In the genomic region with DNA sequence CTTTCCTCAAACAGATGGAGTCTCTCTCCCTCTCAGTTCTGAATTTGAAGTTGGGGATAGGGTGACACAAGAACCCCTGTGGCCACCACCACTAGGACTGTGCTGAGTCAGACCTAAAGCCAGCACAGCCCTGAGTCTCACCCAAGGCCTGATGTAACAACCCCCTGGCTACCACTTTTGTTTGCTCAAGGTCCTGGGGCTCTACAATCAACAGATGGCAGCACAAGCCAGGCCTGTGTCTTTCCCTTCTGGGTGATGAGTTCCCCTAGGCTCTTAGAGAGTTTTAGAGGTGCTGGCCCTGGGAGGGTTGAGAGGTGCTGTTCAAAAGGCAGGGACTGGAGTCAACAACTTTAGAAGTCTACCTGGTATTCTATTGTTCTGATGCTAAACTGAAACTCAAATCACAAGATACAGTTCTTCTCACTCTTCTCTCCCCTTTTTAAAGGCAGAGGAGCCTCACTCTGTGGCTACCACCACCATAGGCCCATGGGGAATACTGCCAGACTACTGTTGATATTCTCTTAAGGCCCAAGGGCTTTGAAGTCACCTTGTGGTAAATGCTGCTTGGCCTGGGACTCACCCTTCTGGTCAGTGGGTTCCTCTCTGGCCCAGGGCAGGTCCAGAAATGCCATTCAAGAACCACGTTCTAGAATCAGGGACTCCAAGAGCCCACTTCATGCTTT, we compare ENCODE assay signal across 10 cellular contexts. TPM values are rescaled to one million over a fixed set of nuclear protein-coding genes. Genes with fewer than 3 reads are reported as not detected.
DNase-seq lines count a peak whose midpoint lies in the region; ATAC-seq and TF ChIP-seq lines count a peak whose summit lies in the region.
"Had no signal": no experiment of that assay in that cellular context is flagged by ENCODE, and none has a peak within 500 bp of the region (broad histone marks: within the 10 kb centered on the region; RNA-seq: fewer than 3 reads in every experiment).

No MANE protein-coding gene starts in this region.

- CTCF ChIA-PET in PC-9 (lab: Charles Lee) = no interaction called here

- no TSS peak for BruUV-seq in PC-9 (replicated peaks; lab: Mats Ljungman, UMichigan)

- no peaks in the 10 kb centered on the region for H4K20me1 ChIP-seq in PC-9 (ENCODE audit: insufficient read depth)

- DNase-seq in activated T-cell treated with anti-CD3 and anti-CD28 coated beads, Interleukin-2, amount 50 U/mL, for 72 hours = peak; percentile 33 to 35
- no peak for DNase-seq in activated T-cell treated with anti-CD3 and anti-CD28 coated beads, Interleukin-2, amount 50 U/mL, for 1 hour
- DNase-seq in PC-9 (peak; percentile 9 to 69), nephron progenitor cell (no peak), NCI-H2107 (lab: John Stamatoyannopoulos, UW) (no peak), KG1 (lab: John Stamatoyannopoulos, UW) (no peak), dermis blood vessel endothelial cell (no peak)

- ATAC-seq in activated T-cell treated with anti-CD3 and anti-CD28 coated beads, Interleukin-2, amount 50 U/mL, for 72 hours (replicated peaks in 1 of 2) = peak; percentile 90 to 92
- peak; percentile 67 for ATAC-seq in HG02840 (IDR thresholded peaks at IDR 0.05; ENCODE audit: low FRiP score, unreplicated experiment)

- H3K9me2 ChIP-seq in PC-9 (ENCODE audit: insufficient read depth) = no peaks in the 10 kb centered on the region; the same call in 1 of the 2 replicates

- POLR2A ChIA-PET in PC-9 (lab: Charles Lee; ENCODE audit: unreplicated experiment) = no interaction called here

- peaks cover 5% of the 10 kb centered on the region in 2 donors for H3K9me3 Mint-ChIP-seq in activated T-cell treated with anti-CD3 and anti-CD28 coated beads, Interleukin-2, amount 50 U/mL, for 72 hours
- peaks cover 33% of the 10 kb centered on the region for H3K9me3 Mint-ChIP-seq in nephron progenitor cell

- no peak overlapping the region for H3K4me3 Mint-ChIP-seq in activated T-cell treated with anti-CD3 and anti-CD28 coated beads, Interleukin-2, amount 50 U/mL, for 72 hours
- H3K4me3 Mint-ChIP-seq in nephron progenitor cell = peak overlapping the region; percentile 31

- H3K27ac Mint-ChIP-seq in activated T-cell treated with anti-CD3 and anti-CD28 coated beads, Interleukin-2, amount 50 U/mL, for 72 hours = no peak overlapping the region
- no peak overlapping the region for H3K27ac Mint-ChIP-seq in nephron progenitor cell

- peak; percentile 64 for TF ChIP-seq CTCF in PC-9 (conservative IDR thresholded peaks at IDR 0.05)
- no peak for TF ChIP-seq CTCF in nephron progenitor cell (IDR thresholded peaks at IDR 0.05)

- H3K27me3 ChIP-seq in PC-9 (ENCODE audit: insufficient read depth, low read depth) = no peaks in the 10 kb centered on the region
- H3K27me3 ChIP-seq: suprapubic skin had no signal

- H3K4me1 Mint-ChIP-seq in activated T-cell treated with anti-CD3 and anti-CD28 coated beads, Interleukin-2, amount 50 U/mL, for 72 hours (ENCODE audit: low read depth) = peaks cover 11% of the 10 kb centered on the region
- no peaks in the 10 kb centered on the region for H3K4me1 Mint-ChIP-seq in nephron progenitor cell

- no peak overlapping the region for H3K4me3 ChIP-seq in PC-9
- H3K4me3 ChIP-seq: suprapubic skin had no signal

- H2AFZ ChIP-seq in PC-9 = no peak overlapping the region
- H2AFZ ChIP-seq: parathyroid adenoma had no signal

- H3K27ac ChIP-seq in PC-9 = no peak overlapping the region
- H3K27ac ChIP-seq: parathyroid adenoma, suprapubic skin had no signal

- H3K27me3 Mint-ChIP-seq in activated T-cell treated with anti-CD3 and anti-CD28 coated beads, Interleukin-2, amount 50 U/mL, for 72 hours (ENCODE audit: low read depth) = no peaks in the 10 kb centered on the region
- H3K27me3 Mint-ChIP-seq in nephron progenitor cell (ENCODE audit: low read depth, poor library complexity) = no peaks in the 10 kb centered on the region

- H3K9me3 ChIP-seq in PC-9 (ENCODE audit: insufficient read depth, low read depth) = no peaks in the 10 kb centered on the region

- H3F3A ChIP-seq in PC-9 (ENCODE audit: insufficient read depth, low read depth) = no peaks in the 10 kb centered on the region

- H3K4me2 ChIP-seq in PC-9 = no peak overlapping the region

- no peaks in the 10 kb centered on the region for H3K36me3 ChIP-seq in PC-9 (ENCODE audit: low read depth)
- H3K36me3 ChIP-seq: suprapubic skin had no signal

- intact Hi-C loops in PC-9 (cut with micrococcal nuclease; ENCODE audit: unreplicated experiment) = no loop called here

- H3K4me1 ChIP-seq in PC-9 (replicated peaks; ENCODE audit: insufficient read depth) = no peaks in the 10 kb centered on the region
- H3K4me1 ChIP-seq: parathyroid adenoma, suprapubic skin had no signal

- H3K79me2 ChIP-seq in PC-9 (ENCODE audit: low read depth) = no peaks in the 10 kb centered on the region
- H3K79me2 ChIP-seq: parathyroid adenoma had no signal

- H3K36me3 Mint-ChIP-seq in activated T-cell treated with anti-CD3 and anti-CD28 coated beads, Interleukin-2, amount 50 U/mL, for 72 hours (ENCODE audit: insufficient read depth in 2 of 2) = peaks cover 7 to 9% of the 10 kb centered on the region in 2 donors
- no peaks in the 10 kb centered on the region for H3K36me3 Mint-ChIP-seq in nephron progenitor cell (ENCODE audit: low read depth)

RNA-seq across cellular contexts. Expression of a gene that starts 6.5 kb away (rescaled TPM):
- not detected for total RNA-seq in activated T-cell treated with anti-CD3 and anti-CD28 coated beads, Interleukin-2, amount 50 U/mL, for 72 hours
- total RNA-seq in PC-9 (2021) = not detected in 2 replicates
- not detected in 2 replicates for total RNA-seq in dermis blood vessel endothelial cell
- total RNA-seq: suprapubic skin had no signal

RNA-seq across cellular contexts. Expression of a gene that starts 30.3 kb away (rescaled TPM):
- total RNA-seq in activated T-cell treated with anti-CD3 and anti-CD28 coated beads, Interleukin-2, amount 50 U/mL, for 72 hours = not detected
- not detected in 2 replicates for total RNA-seq in PC-9 (2021)
- total RNA-seq in dermis blood vessel endothelial cell = not detected in 2 replicates
- total RNA-seq: suprapubic skin had no signal

Comparison
In these comparisons a context has a peak if more than half of its experiments do, and no peak if none do; other contexts are left out.
1. DNase-seq: peak in activated T-cell treated with anti-CD3 and anti-CD28 coated beads, Interleukin-2, amount 50 U/mL, for 72 hours (2 of 2) and PC-9 (2 of 2); none in activated T-cell treated with anti-CD3 and anti-CD28 coated beads, Interleukin-2, amount 50 U/mL, for 1 hour (single experiment), nephron progenitor cell (single experiment), NCI-H2107 (single experiment), KG1 (single experiment) and dermis blood vessel endothelial cell (single experiment).